ENCODE assay signal across 9 cellular contexts in the genomic region with DNA sequence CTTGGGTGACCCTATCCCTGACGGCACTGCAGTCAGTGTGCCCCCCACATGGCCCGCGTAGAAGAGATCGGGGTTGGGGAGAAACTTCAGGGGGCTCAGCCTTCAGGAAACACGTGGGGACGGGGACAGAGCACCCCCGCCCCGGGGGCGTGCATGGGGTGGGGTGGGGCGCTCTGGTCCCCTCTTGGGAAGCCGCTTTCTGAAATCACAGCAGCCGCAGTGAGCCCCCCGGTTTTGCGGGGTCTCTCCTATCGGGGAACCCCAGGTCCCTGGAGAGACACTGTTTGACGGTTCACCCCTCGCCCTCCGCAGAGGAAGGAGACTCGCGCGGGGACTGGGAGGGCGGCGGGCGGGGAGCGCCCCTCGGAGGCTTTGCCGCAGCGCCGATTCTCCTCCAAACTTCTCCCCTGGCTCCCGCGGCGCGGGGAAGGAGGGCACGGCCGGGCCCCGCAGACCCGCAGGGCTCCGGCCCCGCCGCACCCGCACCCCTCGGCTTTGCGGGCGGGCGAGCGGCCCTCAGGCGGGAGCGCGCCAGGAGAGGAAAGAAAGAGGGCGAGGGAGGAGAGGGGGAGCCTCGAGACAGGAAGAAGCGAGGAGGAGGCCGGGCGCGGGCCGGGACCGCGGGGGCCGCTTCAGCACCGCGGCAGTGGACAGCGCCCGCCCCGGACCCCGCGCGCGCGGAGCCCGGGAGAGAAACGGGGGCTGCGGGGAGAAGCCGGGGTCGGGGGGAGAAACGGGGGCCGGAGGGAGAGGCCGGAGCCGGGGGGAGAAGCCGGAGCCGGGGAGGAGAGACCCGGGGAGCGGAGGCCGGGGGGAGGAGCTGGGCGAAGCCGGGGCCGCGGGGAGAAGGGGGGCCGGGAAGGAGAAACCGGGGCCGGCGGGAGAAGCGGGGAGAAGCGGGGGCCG. TPM values are rescaled to one million over a fixed set of nuclear protein-coding genes. Genes with fewer than 3 reads are reported as not detected.
DNase-seq lines count a peak whose midpoint lies in the region; ATAC-seq and TF ChIP-seq lines count a peak whose summit lies in the region.
"Had no signal": no experiment of that assay in that cellular context is flagged by ENCODE, and none has a peak within 500 bp of the region (broad histone marks: within the 10 kb centered on the region; RNA-seq: fewer than 3 reads in every experiment).

No MANE protein-coding gene starts in this region.

- peak; percentile 38 for DNase-seq in G401 (ENCODE audit: low spot score)
- DNase-seq in epidermal melanocyte (ENCODE audit: insufficient read length, low spot score) = peak; percentile 72
- DNase-seq in mucosa of gallbladder (ENCODE audit: low spot score) = no peak
- no peak for DNase-seq in NCI-H1694 treated with DMSO at 0.1 percent for 48 hours (lab: John Stamatoyannopoulos, UW)
- no peak for DNase-seq in putamen (ENCODE audit: low spot score)

- H3K36me3 ChIP-seq in neural cell (ENCODE audit: insufficient read depth, low read length) = no peaks in the 10 kb centered on the region

- in situ Hi-C loops in G401 (cut with HindIII; ENCODE audit: low sequenced_read_pairs) = no loop called here

- peak; percentile 21 for TF ChIP-seq RAD21 in neural cell (conservative IDR thresholded peaks at IDR 0.05)

- peaks cover 26% of the 10 kb centered on the region for H3K27me3 ChIP-seq in neural cell (ENCODE audit: insufficient read depth, low read depth, low read length)

- H3K9me2 ChIP-seq in neural cell (ENCODE audit: insufficient read depth, low read length) = no peaks in the 10 kb centered on the region

- peak overlapping the region; percentile 76 for H3K4me3 ChIP-seq in neural cell (ENCODE audit: low read length)

- no peaks in the 10 kb centered on the region for H4K20me1 ChIP-seq in neural cell (ENCODE audit: insufficient read depth)

- H2AFZ ChIP-seq in neural cell (ENCODE audit: low read depth, low read length) = no peak overlapping the region

- no peak for TF ChIP-seq CTCF in neural cell (IDR thresholded peaks at IDR 0.05; ENCODE audit: poor library complexity, severe bottlenecking)

- H3F3A ChIP-seq in neural cell (ENCODE audit: insufficient read depth, low read length, poor library complexity, severe bottlenecking) = no peaks in the 10 kb centered on the region

- H3K79me2 ChIP-seq in neural cell (replicated peaks; ENCODE audit: insufficient read depth, low read length) = no peaks in the 10 kb centered on the region

- peak overlapping the region; percentile 55 for H3K4me2 ChIP-seq in neural cell (ENCODE audit: low read length)

- no peak overlapping the region for H3K27ac ChIP-seq in neural cell (ENCODE audit: low read length)

- H3K9me3 ChIP-seq in neural cell (ENCODE audit: low read length) = no peaks in the 10 kb centered on the region

- ATAC-seq in GM21528 (IDR thresholded peaks at IDR 0.05; ENCODE audit: low FRiP score, unreplicated experiment) = no peak

- no peak for TF ChIP-seq EP300 in neural cell (conservative IDR thresholded peaks at IDR 0.05; ENCODE audit: poor library complexity, severe bottlenecking)

- H3K9ac ChIP-seq in neural cell (ENCODE audit: low read length) = peak overlapping the region; percentile 70

TF ChIP-seq in PFSK-1, 5 proteins besides CTCF, POLR2A, EP300 and RAD21:
- TF ChIP-seq, protein P1, sequence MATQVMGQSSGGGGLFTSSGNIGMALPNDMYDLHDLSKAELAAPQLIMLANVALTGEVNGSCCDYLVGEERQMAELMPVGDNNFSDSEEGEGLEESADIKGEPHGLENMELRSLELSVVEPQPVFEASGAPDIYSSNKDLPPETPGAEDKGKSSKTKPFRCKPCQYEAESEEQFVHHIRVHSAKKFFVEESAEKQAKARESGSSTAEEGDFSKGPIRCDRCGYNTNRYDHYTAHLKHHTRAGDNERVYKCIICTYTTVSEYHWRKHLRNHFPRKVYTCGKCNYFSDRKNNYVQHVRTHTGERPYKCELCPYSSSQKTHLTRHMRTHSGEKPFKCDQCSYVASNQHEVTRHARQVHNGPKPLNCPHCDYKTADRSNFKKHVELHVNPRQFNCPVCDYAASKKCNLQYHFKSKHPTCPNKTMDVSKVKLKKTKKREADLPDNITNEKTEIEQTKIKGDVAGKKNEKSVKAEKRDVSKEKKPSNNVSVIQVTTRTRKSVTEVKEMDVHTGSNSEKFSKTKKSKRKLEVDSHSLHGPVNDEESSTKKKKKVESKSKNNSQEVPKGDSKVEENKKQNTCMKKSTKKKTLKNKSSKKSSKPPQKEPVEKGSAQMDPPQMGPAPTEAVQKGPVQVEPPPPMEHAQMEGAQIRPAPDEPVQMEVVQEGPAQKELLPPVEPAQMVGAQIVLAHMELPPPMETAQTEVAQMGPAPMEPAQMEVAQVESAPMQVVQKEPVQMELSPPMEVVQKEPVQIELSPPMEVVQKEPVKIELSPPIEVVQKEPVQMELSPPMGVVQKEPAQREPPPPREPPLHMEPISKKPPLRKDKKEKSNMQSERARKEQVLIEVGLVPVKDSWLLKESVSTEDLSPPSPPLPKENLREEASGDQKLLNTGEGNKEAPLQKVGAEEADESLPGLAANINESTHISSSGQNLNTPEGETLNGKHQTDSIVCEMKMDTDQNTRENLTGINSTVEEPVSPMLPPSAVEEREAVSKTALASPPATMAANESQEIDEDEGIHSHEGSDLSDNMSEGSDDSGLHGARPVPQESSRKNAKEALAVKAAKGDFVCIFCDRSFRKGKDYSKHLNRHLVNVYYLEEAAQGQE (IDR thresholded peaks at IDR 0.05; ENCODE audit: insufficient read depth in 1 of 2, low read depth in 2 of 2, low read length in 2 of 2) = peak; percentile 86 to 95
- no peak for TF ChIP-seq SIN3A (IDR thresholded peaks at IDR 0.05; ENCODE audit: borderline replicate concordance, insufficient read depth, low read length)

TF ChIP-seq in neural cell, 6 proteins besides CTCF, POLR2A, EP300 and RAD21:
- TF ChIP-seq EZH2 (IDR thresholded peaks at IDR 0.05; ENCODE audit: borderline replicate concordance, insufficient read depth, low read length, poor library complexity, severe bottlenecking) = no peak
- TF ChIP-seq POLR2AphosphoS5 (IDR thresholded peaks at IDR 0.05) = no peak
- TF ChIP-seq TAF1 (IDR thresholded peaks at IDR 0.05; ENCODE audit: low read depth) = no peak
- TF ChIP-seq MXI1 (conservative IDR thresholded peaks at IDR 0.05; ENCODE audit: poor library complexity, severe bottlenecking) = peak; percentile 17
- TF ChIP-seq SMC3 (conservative IDR thresholded peaks at IDR 0.05; ENCODE audit: poor library complexity) = peak; percentile 22
- TF ChIP-seq, protein P1 (IDR thresholded peaks at IDR 0.05; ENCODE audit: borderline replicate concordance) = peak; percentile 52

RNA-seq across cellular contexts. Expression of a gene that starts 0.6 kb away (rescaled TPM):
- total RNA-seq in G401 (2014; rRNA removed; shearing (Covaris generic)) = 1.8 and 4.7 TPM in 2 replicates
- polyA plus RNA-seq in PFSK-1 (2012; ENCODE audit: insufficient read length, low read depth) = 4.5 TPM
- 5.1 and 7.6 TPM in 2 replicates for polyA plus RNA-seq in neural cell
- 5.1 and 5.6 TPM in 2 replicates for polyA minus RNA-seq in neural cell
- 3.3 TPM for total RNA-seq in mucosa of gallbladder
- total RNA-seq: M059J had no signal

Comparison
In these comparisons a context has a peak if more than half of its experiments do, and no peak if none do; other contexts are left out.
1. DNase-seq: peak in G401 (single experiment) and epidermal melanocyte (single experiment); none in mucosa of gallbladder (single experiment), NCI-H1694 treated with DMSO at 0.1 percent for 48 hours (single experiment) and putamen (single experiment).